Comparison of ENCODE assay signal across 14 cellular contexts in genomic region chr1:41498809-41499208, GRCh38. TPM values are rescaled to one million over a fixed set of nuclear protein-coding genes. Genes with fewer than 3 reads are reported as not detected.
DNase-seq lines count a peak whose midpoint lies in the region; TF ChIP-seq lines count a peak whose summit lies in the region.
"Had no signal": no experiment of that assay in that cellular context is flagged by ENCODE, and none has a peak within 500 bp of the region (broad histone marks: within the 10 kb centered on the region; RNA-seq: fewer than 3 reads in every experiment).

No MANE protein-coding gene starts in this region.

- TF ChIP-seq CTCF in OCI-LY3 (IDR thresholded peaks at IDR 0.05; ENCODE audit: low read depth, low read length) (no peak), esophagus squamous epithelium (IDR thresholded peaks at IDR 0.05) (peak in 1 of 6 experiments; percentile 8), neural progenitor cell (IDR thresholded peaks at IDR 0.05) (no peak), BE2C (IDR thresholded peaks at IDR 0.05; ENCODE audit: low read depth, low read length) (no peak), OCI-LY7 (conservative IDR thresholded peaks at IDR 0.05; ENCODE audit: low read length) (no peak)

- no TSS peak for BruUV-seq in OCI-LY7 (replicated peaks; lab: Mats Ljungman, UMichigan)

- H3K9me3 ChIP-seq in BLaER1 (no peaks in the 10 kb centered on the region), OCI-LY3 (ENCODE audit: insufficient read depth, low read length) (no peaks in the 10 kb centered on the region), esophagus squamous epithelium (no peaks in the 10 kb centered on the region), neural progenitor cell (ENCODE audit: low read depth) (no peaks in the 10 kb centered on the region), BE2C (no peaks in the 10 kb centered on the region), HAP-1 (no peaks in the 10 kb centered on the region), OCI-LY7 (ENCODE audit: low read length) (no peaks in the 10 kb centered on the region)

- CTCF ChIA-PET in OCI-LY7 (lab: Charles Lee; ENCODE audit: unreplicated experiment) = no interaction called here

- H3K4me3 ChIP-seq in BLaER1 (no peak overlapping the region), OCI-LY3 (ENCODE audit: low read length) (no peak overlapping the region), esophagus squamous epithelium (no peak overlapping the region), neural progenitor cell (no peak overlapping the region), BE2C (ENCODE audit: low read depth, low read length) (no peak overlapping the region), HAP-1 (no peak overlapping the region), OCI-LY7 (ENCODE audit: low read depth, low read length, poor library complexity, severe bottlenecking) (no peak overlapping the region)

- H3K4me1 ChIP-seq in BLaER1 = peaks cover 50% of the 10 kb centered on the region
- peaks cover 42% of the 10 kb centered on the region for H3K4me1 ChIP-seq in OCI-LY3 (ENCODE audit: low read length)
- peaks cover 35 to 77% (median 50%) of the 10 kb centered on the region in 3 donors for H3K4me1 ChIP-seq in esophagus squamous epithelium
- peaks cover 15% of the 10 kb centered on the region for H3K4me1 ChIP-seq in neural progenitor cell
- peaks cover 10% of the 10 kb centered on the region for H3K4me1 ChIP-seq in BE2C
- H3K4me1 ChIP-seq in HAP-1 = peaks cover 12% of the 10 kb centered on the region
- H3K4me1 ChIP-seq in OCI-LY7 (ENCODE audit: insufficient read depth, low read length, poor library complexity, severe bottlenecking) = no peaks in the 10 kb centered on the region

- no peaks in the 10 kb centered on the region for H3K9me3 Mint-ChIP-seq in neural progenitor cell
- H3K9me3 Mint-ChIP-seq: activated naive CD4-positive, alpha-beta T cell treated with anti-CD3 and anti-CD28 coated beads, Interleukin-2, amount 50 U/mL, for 24 hours; CD8-positive, alpha-beta memory T cell; stimulated activated memory B cell treated with anti-CD40 and anti-IgM and Interleukin-4, amounts not matched to agents 10 μg/mL and 1 μg/mL and 100 μg/mL, for 72 hours had no signal

- no peak overlapping the region for H3K27ac ChIP-seq in BLaER1
- H3K27ac ChIP-seq in OCI-LY3 (ENCODE audit: low read length) = no peak overlapping the region
- H3K27ac ChIP-seq in esophagus squamous epithelium = peak overlapping the region; percentile 48 to 91 (median 76)
- no peak overlapping the region for H3K27ac ChIP-seq in neural progenitor cell
- H3K27ac ChIP-seq in OCI-LY7 (ENCODE audit: low read depth, low read length, poor library complexity, severe bottlenecking) = no peak overlapping the region

- peaks cover 40% of the 10 kb centered on the region for H3K4me1 Mint-ChIP-seq in neural progenitor cell

- H2AFZ ChIP-seq in OCI-LY3 (ENCODE audit: low read depth, low read length) (no peak overlapping the region), neural progenitor cell (replicated peaks) (no peak overlapping the region), OCI-LY7 (ENCODE audit: low read length) (no peak overlapping the region)

- TF ChIP-seq POLR2A in esophagus squamous epithelium (IDR thresholded peaks at IDR 0.05) = no peak

- H3K36me3 ChIP-seq in BLaER1 = no peaks in the 10 kb centered on the region
- no peaks in the 10 kb centered on the region for H3K36me3 ChIP-seq in OCI-LY3 (replicated peaks; ENCODE audit: low read depth, low read length)
- H3K36me3 ChIP-seq in esophagus squamous epithelium = no peaks in the 10 kb centered on the region
- no peaks in the 10 kb centered on the region for H3K36me3 ChIP-seq in neural progenitor cell
- H3K36me3 ChIP-seq in BE2C = no peaks in the 10 kb centered on the region
- no peaks in the 10 kb centered on the region for H3K36me3 ChIP-seq in HAP-1 (replicated peaks)
- no peaks in the 10 kb centered on the region for H3K36me3 ChIP-seq in OCI-LY7 (ENCODE audit: insufficient read depth, low read length)

- intact Hi-C loops in esophagus squamous epithelium (cut with DNase I) = no loop called here
- intact Hi-C loops in OCI-LY7 (cut with micrococcal nuclease; ENCODE audit: unreplicated experiment) = no loop called here

- H3K27me3 ChIP-seq in BLaER1 (peaks cover 23% of the 10 kb centered on the region), OCI-LY3 (ENCODE audit: low read depth, low read length) (no peaks in the 10 kb centered on the region), esophagus squamous epithelium (peaks cover 0 to 13% (median 0%) of the 10 kb centered on the region in 4 donors), neural progenitor cell (peaks cover 14% of the 10 kb centered on the region), BE2C (no peaks in the 10 kb centered on the region), HAP-1 (ENCODE audit: low read depth) (no peaks in the 10 kb centered on the region)

- H3K4me3 Mint-ChIP-seq in neural progenitor cell = peak overlapping the region; percentile 9
- H3K4me3 Mint-ChIP-seq: activated naive CD4-positive, alpha-beta T cell treated with anti-CD3 and anti-CD28 coated beads, Interleukin-2, amount 50 U/mL, for 24 hours; stimulated activated memory B cell treated with anti-CD40 and anti-IgM and Interleukin-4, amounts not matched to agents 10 μg/mL and 1 μg/mL and 100 μg/mL, for 72 hours had no signal

- DNase-seq in esophagus squamous epithelium (lab: John Stamatoyannopoulos, UW) (no peak), neural progenitor cell (ENCODE audit: low spot score) (no peak), NCI-H1105 treated with DMSO at 0.1 percent for 48 hours (lab: John Stamatoyannopoulos, UW) (no peak), BE2C (no peak), HAP-1 (ENCODE audit: low spot score in 2 of 2) (no peak), OCI-LY7 (ENCODE audit: low spot score) (no peak)
- DNase-seq: CD8-positive, alpha-beta memory T cell; NCI-H1694 had no signal

- in situ Hi-C loops in HAP-1 (cut with MboI; ENCODE audit: low sequenced_read_pairs) = no loop called here

- H3K9ac ChIP-seq in BLaER1 (no peak overlapping the region), OCI-LY3 (ENCODE audit: low read length) (no peak overlapping the region), neural progenitor cell (no peak overlapping the region)

- POLR2A ChIA-PET in OCI-LY7 (lab: Charles Lee) = no interaction called here

- peaks cover 2% of the 10 kb centered on the region for H3K27me3 Mint-ChIP-seq in neural progenitor cell (ENCODE audit: insufficient read depth, low read depth)

- H3K4me2 ChIP-seq in BLaER1 (peak overlapping the region; percentile 64), OCI-LY3 (ENCODE audit: low read length) (peak overlapping the region; percentile 46), neural progenitor cell (no peak overlapping the region), OCI-LY7 (ENCODE audit: low read length) (no peak overlapping the region)

- no peaks in the 10 kb centered on the region for H3K9me2 ChIP-seq in OCI-LY7 (ENCODE audit: insufficient read depth, low read length)

- H3F3A ChIP-seq in neural progenitor cell (ENCODE audit: low read depth) = peaks cover 12% of the 10 kb centered on the region

- peak overlapping the region; percentile 76 for H3K27ac Mint-ChIP-seq in neural progenitor cell
- H3K27ac Mint-ChIP-seq: activated naive CD4-positive, alpha-beta T cell treated with anti-CD3 and anti-CD28 coated beads, Interleukin-2, amount 50 U/mL, for 24 hours; CD8-positive, alpha-beta memory T cell; stimulated activated memory B cell treated with anti-CD40 and anti-IgM and Interleukin-4, amounts not matched to agents 10 μg/mL and 1 μg/mL and 100 μg/mL, for 72 hours had no signal

- no peaks in the 10 kb centered on the region for H3K36me3 Mint-ChIP-seq in neural progenitor cell
- H3K36me3 Mint-ChIP-seq: activated naive CD4-positive, alpha-beta T cell treated with anti-CD3 and anti-CD28 coated beads, Interleukin-2, amount 50 U/mL, for 24 hours; CD8-positive, alpha-beta memory T cell; stimulated activated memory B cell treated with anti-CD40 and anti-IgM and Interleukin-4, amounts not matched to agents 10 μg/mL and 1 μg/mL and 100 μg/mL, for 72 hours had no signal

- H4K20me1 ChIP-seq in BLaER1 = no peaks in the 10 kb centered on the region
- no peaks in the 10 kb centered on the region for H4K20me1 ChIP-seq in OCI-LY3 (ENCODE audit: insufficient read depth, low read length)
- no peaks in the 10 kb centered on the region for H4K20me1 ChIP-seq in neural progenitor cell (ENCODE audit: low read depth)
- H4K20me1 ChIP-seq in OCI-LY7 (ENCODE audit: insufficient read depth, low read length) = no peaks in the 10 kb centered on the region

- H3K79me2 ChIP-seq in OCI-LY3 (ENCODE audit: low read length) = no peaks in the 10 kb centered on the region
- H3K79me2 ChIP-seq in neural progenitor cell (ENCODE audit: low read depth) = no peaks in the 10 kb centered on the region
- no peaks in the 10 kb centered on the region for H3K79me2 ChIP-seq in OCI-LY7 (ENCODE audit: insufficient read depth, low read depth, low read length)

- WGBS in esophagus squamous epithelium, 2 donors = 60% methylated on average over 3 of the region's 12 CpGs; no CpG with 5 or more reads in 1 of the 2 donors

RNA-seq across cellular contexts. Expression of gene EDN2, which starts 14.3 kb away (rescaled TPM):
- total RNA-seq in esophagus squamous epithelium (10 to 100 TPM in 1 of 4 donors, 1 to 10 TPM in 2, under 1 TPM in 1; 0.35 to 18.3 (median 1.4) TPM), neural progenitor cell (ENCODE audit: low replicate concordance) (not detected in 2 replicates), OCI-LY7 (2022) (not detected in 2 replicates)
- not detected for polyA plus RNA-seq in BE2C (2012; ENCODE audit: insufficient read depth, insufficient read length, low read depth)
- not detected in 2 replicates for total RNA-seq in OCI-LY7 (2014; rRNA removed; shearing (Covaris generic))
- total RNA-seq: CD8-positive, alpha-beta memory T cell; fibroblast of villous mesenchyme; progenitor cell of endocrine pancreas had no signal
- polyA plus RNA-seq: CD8-positive, alpha-beta memory T cell had no signal

Comparison
In these comparisons a context has a peak if more than half of its experiments do, and no peak if none do; other contexts are left out.
1. H3K27ac ChIP-seq: peak in esophagus squamous epithelium (4 of 4); none in BLaER1 (single experiment), OCI-LY3 (single experiment), neural progenitor cell (single experiment) and OCI-LY7 (single experiment).
2. H3K4me2 ChIP-seq: peak in BLaER1 (single experiment) and OCI-LY3 (single experiment); none in neural progenitor cell (single experiment) and OCI-LY7 (single experiment).